In genomic region chr16:77236063-77236511, GRCh38 we compare ENCODE assay signal across 8 cellular contexts. TPM values are rescaled to one million over a fixed set of nuclear protein-coding genes. Genes with fewer than 3 reads are reported as not detected.
DNase-seq lines count a peak whose midpoint lies in the region; ATAC-seq, FAIRE-seq and TF ChIP-seq lines count a peak whose summit lies in the region.

No MANE protein-coding gene starts in this region.

- dilution Hi-C loops in keratinocyte (cut with MboI; ENCODE audit: extremely low pct_ligation_motif_present, low sequenced_read_pairs) = loop anchor here (25.0 kb wide), 1 partner anchor 351 kb away; no protein-coding TSS in a partner anchor

- H3K27ac ChIP-seq in WERI-Rb-1 = no peak overlapping the region
- no peak overlapping the region for H3K27ac ChIP-seq in keratinocyte (ENCODE audit: control insufficient read depth, insufficient read depth, low read length)

- H2AFZ ChIP-seq in keratinocyte (ENCODE audit: control insufficient read depth, low read length) = peak overlapping the region; percentile 76

- ATAC-seq in GM18870 (IDR thresholded peaks at IDR 0.05; ENCODE audit: unreplicated experiment) (peak; percentile 98), HG03103 (IDR thresholded peaks at IDR 0.05; ENCODE audit: low read depth, unreplicated experiment) (peak; percentile 98)

- H3K27me3 ChIP-seq in WERI-Rb-1 (ENCODE audit: insufficient read depth, low read depth, severe bottlenecking) (no peaks in the 10 kb centered on the region), keratinocyte (ENCODE audit: control insufficient read depth, extremely low read depth, insufficient read depth, low read length) (no peaks in the 10 kb centered on the region)

- H3K4me2 ChIP-seq in keratinocyte (ENCODE audit: control insufficient read depth, extremely low read depth, insufficient read depth, low read depth, low read length) = no peak overlapping the region

- in situ Hi-C loops in T47D (cut with HindIII; ENCODE audit: low pct_unique_long_range_greater_than_20kb, low sequenced_read_pairs) = no loop called here

- H3K4me3 ChIP-seq in WERI-Rb-1 (ENCODE audit: low read depth, low read length) (no peak overlapping the region), keratinocyte (ENCODE audit: control insufficient read depth in 2 of 3, extremely low read depth in 1 of 3, insufficient read depth in 2 of 3, low read depth in 1 of 3, low read length in 3 of 3) (no peak overlapping the region)

- peak; percentile 71 for FAIRE-seq in keratinocyte (lab: Jason Lieb, UNC)

- no peaks in the 10 kb centered on the region for H3K79me2 ChIP-seq in keratinocyte (ENCODE audit: control insufficient read depth, insufficient read depth, low read length)

- H3K36me3 ChIP-seq in WERI-Rb-1 (no peaks in the 10 kb centered on the region), keratinocyte (ENCODE audit: control insufficient read depth in 2 of 2, extremely low read depth in 1 of 2, insufficient read depth in 2 of 2, low read length in 2 of 2) (no peaks in the 10 kb centered on the region)

- no peaks in the 10 kb centered on the region for H3K9me3 ChIP-seq in WERI-Rb-1 (ENCODE audit: severe bottlenecking)
- H3K9me3 ChIP-seq in keratinocyte (ENCODE audit: control insufficient read depth, low read depth, low read length) = no peaks in the 10 kb centered on the region

- H4K20me1 ChIP-seq in keratinocyte (ENCODE audit: control insufficient read depth, extremely low read depth, insufficient read depth, low read length) = no peaks in the 10 kb centered on the region

- TF ChIP-seq CTCF in WERI-Rb-1 (IDR thresholded peaks at IDR 0.05; ENCODE audit: low read depth, low read length) (peak; percentile 98), keratinocyte (optimal IDR thresholded peaks at IDR 0.05 in 1 of 3, IDR thresholded peaks at IDR 0.05 in 1 of 3, conservative IDR thresholded peaks at IDR 0.05 in 1 of 3; ENCODE audit: extremely low read depth in 1 of 3, insufficient read depth in 2 of 3, low read length in 3 of 3) (peak; percentile 99 to 100 (median 99))

- H3K9ac ChIP-seq in keratinocyte (ENCODE audit: control insufficient read depth, extremely low read depth, insufficient read depth, low read length) = no peak overlapping the region

- no peaks in the 10 kb centered on the region for H3K9me1 ChIP-seq in keratinocyte (ENCODE audit: control insufficient read depth, extremely low read depth, insufficient read depth, low read length)

- peak; percentile 89 for DNase-seq in AG08396 (ENCODE audit: low spot score)
- peak; percentile 89 for DNase-seq in NCI-H2171 treated with DMSO at 0.1 percent for 48 hours (lab: John Stamatoyannopoulos, UW)
- DNase-seq in WERI-Rb-1 = peak; percentile 85
- DNase-seq in T47D (ENCODE audit: low read depth in 1 of 2, low spot score in 1 of 2) = peak; percentile 55 to 87
- no peak for DNase-seq in keratinocyte (ENCODE audit: low read depth, low spot score)
- DNase-seq in stimulated activated CD4-positive, alpha-beta T cell treated with anti-CD3 and anti-CD28 coated beads, Interleukin-1b, Interleukin-23, amount 100 ng/mL, for 1 hour (ENCODE audit: low read depth in 2 of 2) = peak; percentile 72 to 79

- no peaks in the 10 kb centered on the region for H3K4me1 ChIP-seq in keratinocyte (ENCODE audit: control insufficient read depth, extremely low read depth, insufficient read depth, low read length)

RNA-seq across cellular contexts. Expression of gene SYCE1L, which starts 36.9 kb away (rescaled TPM):
- 0.21 to 0.91 TPM (median 0.24 TPM) in 3 replicates for polyA plus RNA-seq in keratinocyte
- polyA plus RNA-seq in keratinocyte (2011; ENCODE audit: low read depth) = 0.54 TPM
- polyA plus RNA-seq in keratinocyte (2011; cell fraction: cytosol; rRNA removed) = not detected in 2 replicates
- polyA plus RNA-seq in keratinocyte (2011; cell fraction: nucleus; rRNA removed) = 0.31 and 0.89 TPM in 2 replicates
- polyA plus RNA-seq in keratinocyte (2012; ENCODE audit: low replicate concordance) = 0.56 and 3.9 TPM in 2 replicates
- not detected in 3 replicates for polyA minus RNA-seq in keratinocyte
- polyA minus RNA-seq in keratinocyte (2011; cell fraction: cytosol; rRNA and poly(A)+ RNA removed) = not detected
- not detected in 2 replicates for polyA minus RNA-seq in keratinocyte (2011; cell fraction: nucleus; rRNA and poly(A)+ RNA removed)

RNA-seq across cellular contexts. Expression of gene MON1B, which starts 45.1 kb away (rescaled TPM):
- 9.1 to 18.3 TPM (median 9.7 TPM) in 3 replicates for polyA plus RNA-seq in keratinocyte
- 10.7 TPM for polyA plus RNA-seq in keratinocyte (2011; ENCODE audit: low read depth)
- polyA plus RNA-seq in keratinocyte (2011; cell fraction: cytosol; rRNA removed) = 10.4 and 11.5 TPM in 2 replicates
- polyA plus RNA-seq in keratinocyte (2011; cell fraction: nucleus; rRNA removed) = 31.0 and 38.3 TPM in 2 replicates
- polyA plus RNA-seq in keratinocyte (2012; ENCODE audit: low replicate concordance) = 11.0 and 19.5 TPM in 2 replicates
- polyA minus RNA-seq in keratinocyte = 11.2 to 41.5 TPM (median 14.8 TPM) in 3 replicates
- polyA minus RNA-seq in keratinocyte (2011; cell fraction: cytosol; rRNA and poly(A)+ RNA removed) = 19.4 TPM
- polyA minus RNA-seq in keratinocyte (2011; cell fraction: nucleus; rRNA and poly(A)+ RNA removed) = 14.0 and 14.7 TPM in 2 replicates
